Comparison of ENCODE assay signal across 8 cellular contexts in genomic region chr10:80453392-80453714, GRCh38. TPM values are rescaled to one million over a fixed set of nuclear protein-coding genes. Genes with fewer than 3 reads are reported as not detected.
A peak's percentile ranks its signal among the peaks of the same experiment; 100 is the strongest.
DNase-seq lines count a peak whose midpoint lies in the region; ATAC-seq and TF ChIP-seq lines count a peak whose summit lies in the region.

No MANE protein-coding gene starts in this region.

- peaks cover 22% of the 10 kb centered on the region for H3K36me3 Mint-ChIP-seq in activated T-helper 2 cell treated with anti-CD3 and anti-CD28 coated beads, Interferon-gamma antibody, Interleukin-2, Interleukin-4, amounts not matched to agents 10 μg/mL and 5 μg/mL and 100 μg/mL, durations not matched to agents 14 hours and 24 hours and 36 hours (ENCODE audit: low read depth)
- H3K36me3 Mint-ChIP-seq in stimulated activated effector memory CD8-positive, alpha-beta T cell treated with anti-CD3 and anti-CD28 coated beads, Interleukin-12 subunit alpha, Interleukin-12 subunit beta, amount 100 ng/mL, for 72 hours, result peaks cover 21% of the 10 kb centered on the region

- H3K4me1 ChIP-seq in iPS-18a (ENCODE audit: control insufficient read depth, low read depth, low read length), result peaks cover 21% of the 10 kb centered on the region

- no peak overlapping the region for H3K27ac ChIP-seq in iPS-18a (ENCODE audit: low read length)

- H3K36me3 ChIP-seq in iPS-18a (ENCODE audit: control insufficient read depth, low read depth, low read length), result no peaks in the 10 kb centered on the region

- intact Hi-C loops in activated T-helper 2 cell treated with anti-CD3 and anti-CD28 coated beads, Interferon-gamma antibody, Interleukin-2, Interleukin-4, amounts not matched to agents 10 μg/mL and 5 μg/mL and 100 μg/mL, durations not matched to agents 14 hours and 24 hours and 36 hours (cut with micrococcal nuclease), result no loop called here

- H3K4me3 ChIP-seq in HFF-Myc (replicated peaks; ENCODE audit: low read depth, low read length) (peak overlapping the region; percentile 29), iPS-18a (ENCODE audit: low read length) (peak overlapping the region; percentile 68)

- no peaks in the 10 kb centered on the region for H3K9me3 ChIP-seq in iPS-18a (ENCODE audit: control insufficient read depth, low read depth, low read length)

- peak overlapping the region; percentile 53 for H3K27ac Mint-ChIP-seq in activated T-helper 2 cell treated with anti-CD3 and anti-CD28 coated beads, Interferon-gamma antibody, Interleukin-2, Interleukin-4, amounts not matched to agents 10 μg/mL and 5 μg/mL and 100 μg/mL, durations not matched to agents 14 hours and 24 hours and 36 hours
- H3K27ac Mint-ChIP-seq in stimulated activated effector memory CD8-positive, alpha-beta T cell treated with anti-CD3 and anti-CD28 coated beads, Interleukin-12 subunit alpha, Interleukin-12 subunit beta, amount 100 ng/mL, for 72 hours, result peak overlapping the region; percentile 81

- TF ChIP-seq CTCF in HFF-Myc (IDR thresholded peaks at IDR 0.05; ENCODE audit: low read depth, low read length, missing control alignments), result no peak

- peaks cover 29% of the 10 kb centered on the region for H3K4me1 Mint-ChIP-seq in activated T-helper 2 cell treated with anti-CD3 and anti-CD28 coated beads, Interferon-gamma antibody, Interleukin-2, Interleukin-4, amounts not matched to agents 10 μg/mL and 5 μg/mL and 100 μg/mL, durations not matched to agents 14 hours and 24 hours and 36 hours (ENCODE audit: low read depth)
- H3K4me1 Mint-ChIP-seq in stimulated activated effector memory CD8-positive, alpha-beta T cell treated with anti-CD3 and anti-CD28 coated beads, Interleukin-12 subunit alpha, Interleukin-12 subunit beta, amount 100 ng/mL, for 72 hours, result peaks cover 43% of the 10 kb centered on the region

- no peaks in the 10 kb centered on the region for H3K9me3 Mint-ChIP-seq in activated T-helper 2 cell treated with anti-CD3 and anti-CD28 coated beads, Interferon-gamma antibody, Interleukin-2, Interleukin-4, amounts not matched to agents 10 μg/mL and 5 μg/mL and 100 μg/mL, durations not matched to agents 14 hours and 24 hours and 36 hours
- H3K9me3 Mint-ChIP-seq in stimulated activated effector memory CD8-positive, alpha-beta T cell treated with anti-CD3 and anti-CD28 coated beads, Interleukin-12 subunit alpha, Interleukin-12 subunit beta, amount 100 ng/mL, for 72 hours, result no peaks in the 10 kb centered on the region

- no peak for DNase-seq in HFF-Myc (ENCODE audit: extremely low read depth, low read depth)
- no peak for DNase-seq in activated T-helper 2 cell treated with anti-CD3 and anti-CD28 coated beads, Interferon-gamma antibody, Interleukin-2, Interleukin-4, amounts not matched to agents 10 μg/mL and 5 μg/mL and 100 μg/mL, durations not matched to agents 14 hours and 24 hours and 36 hours (ENCODE audit: low spot score)
- DNase-seq in stimulated activated effector memory CD8-positive, alpha-beta T cell treated with anti-CD3 and anti-CD28 coated beads, Interleukin-12 subunit alpha, Interleukin-12 subunit beta, amount 100 ng/mL, for 72 hours (ENCODE audit: low spot score in 2 of 2), result no peak
- DNase-seq in NCI-H2196 treated with DMSO at 0.1 percent for 48 hours (lab: John Stamatoyannopoulos, UW; ENCODE audit: unreplicated experiment), result no peak
- DNase-seq in amygdala (lab: John Stamatoyannopoulos, UW), result no peak
- DNase-seq in GM19240 (ENCODE audit: insufficient read length, low spot score), result no peak

- ATAC-seq in stimulated activated effector memory CD8-positive, alpha-beta T cell treated with anti-CD3 and anti-CD28 coated beads, Interleukin-12 subunit alpha, Interleukin-12 subunit beta, amount 100 ng/mL, for 72 hours, result no peak
- no peak for ATAC-seq in GM19463 (IDR thresholded peaks at IDR 0.05; ENCODE audit: unreplicated experiment)

- peaks cover 15% of the 10 kb centered on the region for H3K27me3 ChIP-seq in iPS-18a (ENCODE audit: control insufficient read depth, insufficient read depth, low read length)

- H3K27me3 Mint-ChIP-seq in activated T-helper 2 cell treated with anti-CD3 and anti-CD28 coated beads, Interferon-gamma antibody, Interleukin-2, Interleukin-4, amounts not matched to agents 10 μg/mL and 5 μg/mL and 100 μg/mL, durations not matched to agents 14 hours and 24 hours and 36 hours (ENCODE audit: low read depth), result peaks cover under 1% of the 10 kb centered on the region

- H3K9ac ChIP-seq in iPS-18a (ENCODE audit: low read length), result peak overlapping the region; percentile 80

- peak overlapping the region; percentile 73 for H3K4me3 Mint-ChIP-seq in activated T-helper 2 cell treated with anti-CD3 and anti-CD28 coated beads, Interferon-gamma antibody, Interleukin-2, Interleukin-4, amounts not matched to agents 10 μg/mL and 5 μg/mL and 100 μg/mL, durations not matched to agents 14 hours and 24 hours and 36 hours (ENCODE audit: low read depth)
- no peak overlapping the region for H3K4me3 Mint-ChIP-seq in stimulated activated effector memory CD8-positive, alpha-beta T cell treated with anti-CD3 and anti-CD28 coated beads, Interleukin-12 subunit alpha, Interleukin-12 subunit beta, amount 100 ng/mL, for 72 hours

RNA-seq across cellular contexts. Expression of gene TSPAN14, which starts 0.8 kb away (rescaled TPM):
- 45.4 and 51.1 TPM in 2 replicates for total RNA-seq in activated T-helper 2 cell treated with anti-CD3 and anti-CD28 coated beads, Interferon-gamma antibody, Interleukin-2, Interleukin-4, amounts not matched to agents 10 μg/mL and 5 μg/mL and 100 μg/mL, durations not matched to agents 14 hours and 24 hours and 36 hours

RNA-seq across cellular contexts. Expression of gene PRXL2A, which starts 45.0 kb away (rescaled TPM):
- 18.4 and 19.6 TPM in 2 replicates for total RNA-seq in activated T-helper 2 cell treated with anti-CD3 and anti-CD28 coated beads, Interferon-gamma antibody, Interleukin-2, Interleukin-4, amounts not matched to agents 10 μg/mL and 5 μg/mL and 100 μg/mL, durations not matched to agents 14 hours and 24 hours and 36 hours
